In the genomic region with DNA sequence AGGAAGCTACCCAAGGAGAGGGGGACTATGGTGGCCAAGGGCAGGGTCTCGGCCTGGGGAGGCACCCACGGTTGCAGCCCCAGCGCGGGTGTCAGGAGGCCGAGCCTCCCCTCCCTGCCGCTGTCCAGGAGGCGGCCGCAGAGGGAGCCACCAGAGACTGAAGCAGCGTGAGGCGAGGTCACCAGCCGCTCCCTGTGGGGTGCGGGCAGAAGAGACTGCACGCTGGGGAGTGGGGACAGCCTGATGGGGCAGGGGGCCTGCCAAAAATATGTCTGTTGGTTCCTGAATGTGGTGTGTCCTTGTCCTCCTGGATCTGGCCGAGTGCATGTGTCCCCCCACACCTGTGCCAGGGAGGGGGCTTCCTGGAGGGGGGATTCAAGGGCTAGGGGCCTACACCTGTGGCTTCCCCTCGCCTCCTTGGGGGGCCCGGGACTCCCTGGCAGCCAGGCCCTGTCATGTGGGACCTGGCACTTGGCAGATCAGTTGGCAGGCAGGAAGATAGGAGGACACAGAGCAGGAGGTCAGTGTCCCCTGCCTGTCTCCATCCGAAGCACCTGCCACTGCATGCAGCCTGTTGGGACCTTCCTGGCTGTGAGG, we compare ENCODE assay signal across 24 cellular contexts.
DNase-seq lines count a peak whose midpoint lies in the region; ATAC-seq and TF ChIP-seq lines count a peak whose summit lies in the region.
"Had no signal": no experiment of that assay in that cellular context is flagged by ENCODE, and none has a peak within 500 bp of the region (broad histone marks: within the 10 kb centered on the region; RNA-seq: fewer than 3 reads in every experiment).

No MANE protein-coding gene starts in this region.

- CTCF ChIA-PET in activated CD4-positive, alpha-beta T cell treated with anti-CD3 and anti-CD28 coated beads, Interleukin-2, amount 10 ng/mL, durations not matched to agents 7 days and 5 days (lab: Charles Lee) = no interaction called here

- peaks cover 24% of the 10 kb centered on the region for H3K4me1 Mint-ChIP-seq in activated CD4-positive, alpha-beta T cell treated with anti-CD3 and anti-CD28 coated beads, Interleukin-2, amount 10 ng/mL, durations not matched to agents 7 days and 5 days

- no peaks in the 10 kb centered on the region for H3K36me3 Mint-ChIP-seq in activated CD4-positive, alpha-beta T cell treated with anti-CD3 and anti-CD28 coated beads, Interleukin-2, amount 10 ng/mL, durations not matched to agents 7 days and 5 days (ENCODE audit: low read depth)
- H3K36me3 Mint-ChIP-seq: activated CD8-positive, alpha-beta memory T cell treated with anti-CD3 and anti-CD28 coated beads, Interleukin-2, amount 10 ng/mL, durations not matched to agents 7 days and 5 days had no signal

- no peak for TF ChIP-seq EP300 in stomach (IDR thresholded peaks at IDR 0.05)

- H3K4me3 ChIP-seq in Peyer's patch (no peak overlapping the region), stomach (no peak overlapping the region)
- H3K4me3 ChIP-seq: HAP-1, heart right ventricle, sigmoid colon, SJCRH30, tibial nerve had no signal

- H3K4me3 Mint-ChIP-seq in activated CD4-positive, alpha-beta T cell treated with anti-CD3 and anti-CD28 coated beads, Interleukin-2, amount 10 ng/mL, durations not matched to agents 7 days and 5 days = no peak overlapping the region
- H3K4me3 Mint-ChIP-seq: activated CD8-positive, alpha-beta memory T cell treated with anti-CD3 and anti-CD28 coated beads, Interleukin-2, amount 10 ng/mL, durations not matched to agents 7 days and 5 days; activated naive CD4-positive, alpha-beta T cell treated with anti-CD3 and anti-CD28 coated beads for 36 hours; activated T-cell treated with anti-CD3 and anti-CD28 coated beads, Interleukin-2, amount 50 U/mL, for 72 hours; nephron had no signal

- TF ChIP-seq CTCF in Peyer's patch (IDR thresholded peaks at IDR 0.05) = no peak
- no peak for TF ChIP-seq CTCF in stomach (IDR thresholded peaks at IDR 0.05)

- DNase-seq in activated CD4-positive, alpha-beta T cell treated with anti-CD3 and anti-CD28 coated beads, Interleukin-2, amount 10 ng/mL, durations not matched to agents 7 days and 5 days = no peak
- DNase-seq in activated CD4-positive, alpha-beta T cell treated with anti-CD3 and anti-CD28 coated beads, Interleukin-2, amount 50 U/mL, for 1 hour = no peak
- DNase-seq in Peyer's patch = peak in 2 of 3 donors; percentile 4 to 44
- DNase-seq in islet precursor cell = peak; percentile 49
- peak; percentile 19 for DNase-seq in stomach
- no peak for DNase-seq in DMS79 (lab: John Stamatoyannopoulos, UW)
- DNase-seq: activated CD8-positive, alpha-beta memory T cell treated with anti-CD3 and anti-CD28 coated beads, Interleukin-2, amount 10 ng/mL, durations not matched to agents 7 days and 5 days; activated naive CD4-positive, alpha-beta T cell treated with anti-CD3 and anti-CD28 coated beads for 36 hours; activated T-cell treated with anti-CD3 and anti-CD28 coated beads, Interleukin-2, amount 50 U/mL, for 72 hours; DMS79 treated with DMSO at 0.1 percent for 48 hours; NCI-H1105; NCI-H1930; NCI-H526; sigmoid colon; stimulated activated naive CD4-positive, alpha-beta T cell treated with Interleukin-2 at 50 U/mL for 16 hours; T-helper 1 cell had no signal

- H3K9me3 Mint-ChIP-seq in activated CD4-positive, alpha-beta T cell treated with anti-CD3 and anti-CD28 coated beads, Interleukin-2, amount 10 ng/mL, durations not matched to agents 7 days and 5 days = no peaks in the 10 kb centered on the region

- TF ChIP-seq POLR2A in Peyer's patch (IDR thresholded peaks at IDR 0.05) (no peak), stomach (IDR thresholded peaks at IDR 0.05) (no peak)

- H3K9me3 ChIP-seq in Peyer's patch = no peaks in the 10 kb centered on the region
- H3K9me3 ChIP-seq in stomach = peaks cover 0 to 6% (median 0%) of the 10 kb centered on the region in 4 donors
- H3K9me3 ChIP-seq: HAP-1, sigmoid colon, SJCRH30 had no signal

- peaks cover 3% of the 10 kb centered on the region for H3K27me3 Mint-ChIP-seq in activated CD4-positive, alpha-beta T cell treated with anti-CD3 and anti-CD28 coated beads, Interleukin-2, amount 10 ng/mL, durations not matched to agents 7 days and 5 days

- H3K36me3 ChIP-seq in Peyer's patch (peaks cover 0 to 72% (median 0%) of the 10 kb centered on the region in 3 donors), stomach (peaks cover 43 to 89% (median 85%) of the 10 kb centered on the region in 4 donors)

- H3K27ac ChIP-seq in Peyer's patch (no peak overlapping the region), stomach (no peak overlapping the region)
- H3K27ac ChIP-seq: 22Rv1, heart right ventricle, SJCRH30 had no signal

- no peaks in the 10 kb centered on the region for H3K27me3 ChIP-seq in Peyer's patch
- no peaks in the 10 kb centered on the region for H3K27me3 ChIP-seq in stomach
- H3K27me3 ChIP-seq: heart right ventricle, sigmoid colon, SJCRH30, tibial nerve had no signal

- peak overlapping the region; percentile 85 for H3K27ac Mint-ChIP-seq in activated CD4-positive, alpha-beta T cell treated with anti-CD3 and anti-CD28 coated beads, Interleukin-2, amount 10 ng/mL, durations not matched to agents 7 days and 5 days
- H3K27ac Mint-ChIP-seq: activated CD8-positive, alpha-beta memory T cell treated with anti-CD3 and anti-CD28 coated beads, Interleukin-2, amount 10 ng/mL, durations not matched to agents 7 days and 5 days; activated naive CD4-positive, alpha-beta T cell treated with anti-CD3 and anti-CD28 coated beads for 36 hours; activated T-cell treated with anti-CD3 and anti-CD28 coated beads, Interleukin-2, amount 50 U/mL, for 72 hours; nephron had no signal

- POLR2A ChIA-PET in activated CD4-positive, alpha-beta T cell treated with anti-CD3 and anti-CD28 coated beads, Interleukin-2, amount 10 ng/mL, durations not matched to agents 7 days and 5 days (lab: Charles Lee) = no interaction called here

- H3K4me1 ChIP-seq in Peyer's patch (no peaks in the 10 kb centered on the region), stomach (peaks cover 5 to 16% (median 8%) of the 10 kb centered on the region in 4 donors)
- H3K4me1 ChIP-seq: HAP-1, SJCRH30 had no signal

- intact Hi-C loops in stomach (cut with DNase I; ENCODE audit: low total_unique reads) = no loop called here

- ATAC-seq in GM18909 (IDR thresholded peaks at IDR 0.05; ENCODE audit: poor library complexity, unreplicated experiment) (no peak), GM21576 (IDR thresholded peaks at IDR 0.05; ENCODE audit: unreplicated experiment) (no peak)
- ATAC-seq: activated CD8-positive, alpha-beta memory T cell treated with anti-CD3 and anti-CD28 coated beads, Interleukin-2, amount 10 ng/mL, durations not matched to agents 7 days and 5 days; activated T-cell treated with anti-CD3 and anti-CD28 coated beads, Interleukin-2, amount 50 U/mL, for 72 hours; heart right ventricle had no signal

- WGBS in stomach, 5 donors = 86 to 94% (median 90%) methylated on average over 16 to 17 of the region's 17 CpGs

Comparison
In these comparisons a context has a peak if more than half of its experiments do, and no peak if none do; other contexts are left out.
1. DNase-seq: peak in Peyer's patch (2 of 3), islet precursor cell (single experiment) and stomach (single experiment); none in activated CD4-positive, alpha-beta T cell treated with anti-CD3 and anti-CD28 coated beads, Interleukin-2, amount 10 ng/mL, durations not matched to agents 7 days and 5 days (single experiment), activated CD4-positive, alpha-beta T cell treated with anti-CD3 and anti-CD28 coated beads, Interleukin-2, amount 50 U/mL, for 1 hour (single experiment) and DMS79 (single experiment).